In genomic region chr3:126484662-126485061, GRCh38 we compare ENCODE assay signal across 23 cellular contexts. TPM values are rescaled to one million over a fixed set of nuclear protein-coding genes. Genes with fewer than 3 reads are reported as not detected.
DNase-seq lines count a peak whose midpoint lies in the region; ATAC-seq and TF ChIP-seq lines count a peak whose summit lies in the region.
"Had no signal": no experiment of that assay in that cellular context is flagged by ENCODE, and none has a peak within 500 bp of the region (broad histone marks: within the 10 kb centered on the region; RNA-seq: fewer than 3 reads in every experiment).

No MANE protein-coding gene starts in this region.

- peaks cover 18% of the 10 kb centered on the region for H3K4me1 Mint-ChIP-seq in MCF 10A (ENCODE audit: insufficient read depth, unreplicated experiment)
- H3K4me1 Mint-ChIP-seq in glutamatergic neuron (ENCODE audit: low read depth, unreplicated experiment), result peaks cover 33% of the 10 kb centered on the region
- H3K4me1 Mint-ChIP-seq in nephron progenitor cell, result peaks cover 32% of the 10 kb centered on the region

- H3K9me3 Mint-ChIP-seq in MCF 10A (ENCODE audit: unreplicated experiment) (no peaks in the 10 kb centered on the region), glutamatergic neuron (ENCODE audit: unreplicated experiment) (peaks cover 3% of the 10 kb centered on the region), nephron progenitor cell (no peaks in the 10 kb centered on the region)
- H3K9me3 Mint-ChIP-seq: CD4-positive, alpha-beta memory T cell had no signal

- ATAC-seq in omental fat pad (ENCODE audit: low FRiP score), result no peak
- ATAC-seq in GM21381 (IDR thresholded peaks at IDR 0.05; ENCODE audit: unreplicated experiment), result no peak
- no peak for ATAC-seq in GM19023 (IDR thresholded peaks at IDR 0.05; ENCODE audit: unreplicated experiment)
- ATAC-seq: K562 had no signal

- H3K27me3 ChIP-seq in breast epithelium (no peaks in the 10 kb centered on the region), spleen (replicated peaks in 1 of 7) (no peaks in the 10 kb centered on the region)
- H3K27me3 ChIP-seq: SJCRH30 had no signal

- H3K36me3 Mint-ChIP-seq in MCF 10A (ENCODE audit: insufficient read depth, unreplicated experiment), result no peaks in the 10 kb centered on the region
- no peaks in the 10 kb centered on the region for H3K36me3 Mint-ChIP-seq in glutamatergic neuron (ENCODE audit: unreplicated experiment)
- H3K36me3 Mint-ChIP-seq in nephron progenitor cell (ENCODE audit: low read depth), result no peaks in the 10 kb centered on the region
- H3K36me3 Mint-ChIP-seq: CD4-positive, alpha-beta memory T cell had no signal

- POLR2A ChIA-PET in MCF 10A (lab: Yijun Ruan, JAX), result no interaction called here

- H3K27ac ChIP-seq in breast epithelium, result no peak overlapping the region
- H3K27ac ChIP-seq in spleen, result peak overlapping the region in 1 of 8 donors; percentile 33
- H3K27ac ChIP-seq: SJCRH30 had no signal

- H3K9me3 ChIP-seq in breast epithelium (no peaks in the 10 kb centered on the region), spleen (no peaks in the 10 kb centered on the region)
- H3K9me3 ChIP-seq: HAP-1, SJCRH30 had no signal

- no peak for TF ChIP-seq POLR2A in breast epithelium (IDR thresholded peaks at IDR 0.05)
- TF ChIP-seq POLR2A in spleen (IDR thresholded peaks at IDR 0.05), result no peak

- H3K36me3 ChIP-seq in breast epithelium (no peaks in the 10 kb centered on the region), spleen (no peaks in the 10 kb centered on the region)
- H3K36me3 ChIP-seq: HAP-1, SJCRH30 had no signal

- H3K4me3 Mint-ChIP-seq in MCF 10A (ENCODE audit: unreplicated experiment) (no peak overlapping the region), glutamatergic neuron (ENCODE audit: unreplicated experiment) (no peak overlapping the region), nephron progenitor cell (no peak overlapping the region)
- H3K4me3 Mint-ChIP-seq: CD4-positive, alpha-beta memory T cell had no signal

- H3K27me3 Mint-ChIP-seq in MCF 10A (ENCODE audit: insufficient read depth, unreplicated experiment) (no peaks in the 10 kb centered on the region), glutamatergic neuron (ENCODE audit: unreplicated experiment) (peaks cover 6% of the 10 kb centered on the region), nephron progenitor cell (ENCODE audit: low read depth, poor library complexity) (peaks cover 2% of the 10 kb centered on the region)
- H3K27me3 Mint-ChIP-seq: CD4-positive, alpha-beta memory T cell had no signal

- H3K4me1 ChIP-seq in breast epithelium (no peaks in the 10 kb centered on the region), spleen (peaks cover 9 to 67% (median 37%) of the 10 kb centered on the region in 6 donors)

- BruUV-seq in MCF 10A (replicated peaks; lab: Mats Ljungman, UMichigan), result no TSS peak

- no peak for TF ChIP-seq CTCF in MCF 10A (IDR thresholded peaks at IDR 0.05; ENCODE audit: unreplicated experiment)
- TF ChIP-seq CTCF in breast epithelium (IDR thresholded peaks at IDR 0.05), result no peak
- no peak for TF ChIP-seq CTCF in glutamatergic neuron (IDR thresholded peaks at IDR 0.05; ENCODE audit: partially characterized antibody, unreplicated experiment)
- TF ChIP-seq CTCF in nephron progenitor cell (IDR thresholded peaks at IDR 0.05), result no peak
- TF ChIP-seq CTCF in spleen (IDR thresholded peaks at IDR 0.05 in 8 of 11, conservative IDR thresholded peaks at IDR 0.05 in 3 of 11), result no peak
- no peak for TF ChIP-seq CTCF in omental fat pad (IDR thresholded peaks at IDR 0.05)

- CTCF ChIA-PET in MCF 10A (lab: Yijun Ruan, JAX), result interaction anchor here (1.5 to 2.0 kb wide), 2 partner anchors 38 to 267 kb away, joined by 3 to 7 read pairs; no protein-coding TSS in a partner anchor

- WGBS in spleen, 5 donors, result 72 to 95% (median 80%) methylated on average over 3 of the region's 3 CpGs

- DNase-seq in MCF 10A (ENCODE audit: unreplicated experiment), result no peak
- no peak for DNase-seq in breast epithelium (ENCODE audit: low spot score in 2 of 2)
- DNase-seq in glutamatergic neuron, result no peak
- no peak for DNase-seq in nephron progenitor cell
- DNase-seq in spleen, result peak; percentile 67
- no peak for DNase-seq in omental fat pad (ENCODE audit: low spot score)
- DNase-seq: 8988T; Calu3; CD4-positive, alpha-beta memory T cell; NCI-H1436; NCI-H2029; NCI-H2171; NCI-H446 treated with DMSO at 0.1 percent for 48 hours; NK-92 treated with Interleukin-12 subunit alpha and Interleukin-12 subunit beta, amount 100 ng/mL, for 24 hours; OCI-M1; SJCRH30 had no signal

- intact Hi-C loops in MCF 10A (cut with micrococcal nuclease), result no loop called here
- intact Hi-C loops in breast epithelium (cut with DNase I; ENCODE audit: low total_unique reads), result no loop called here
- intact Hi-C loops in spleen (cut with DNase I; ENCODE audit: low total_unique reads), result no loop called here

- H3K27ac Mint-ChIP-seq in MCF 10A (ENCODE audit: low read depth, unreplicated experiment) (peak overlapping the region; percentile 13), glutamatergic neuron (ENCODE audit: unreplicated experiment) (peak overlapping the region; percentile 75), nephron progenitor cell (peak overlapping the region; percentile 49)

- H3K4me3 ChIP-seq in breast epithelium (no peak overlapping the region), spleen (no peak overlapping the region)
- H3K4me3 ChIP-seq: HAP-1, K562, SJCRH30 had no signal

RNA-seq across cellular contexts. Expression of gene ZXDC, which starts 9.0 kb away (rescaled TPM):
- total RNA-seq in MCF 10A (2022) (37.2 and 37.5 TPM in 2 replicates), breast epithelium (10 to 100 TPM; 37.6 to 42.4 (median 39.0) TPM), glutamatergic neuron (ENCODE audit: unreplicated experiment) (39.5 TPM), spleen (10 to 100 TPM; 32.4 to 75.3 (median 50.0) TPM), omental fat pad (10 to 100 TPM; 22.7 to 47.0 (median 27.9) TPM)
- polyA plus RNA-seq in spleen, result 10 to 100 TPM in 2 of 3 donors, 1 to 10 TPM in 1; 7.5 to 14.6 (median 13.2) TPM

RNA-seq across cellular contexts. Expression of gene UROC1, which starts 32.9 kb away (rescaled TPM):
- total RNA-seq in MCF 10A (2022) (not detected in 2 replicates), breast epithelium (not detected), glutamatergic neuron (ENCODE audit: unreplicated experiment) (not detected), spleen (under 1 TPM in 1 of 7 donors, not detected in 6; 0.16 TPM), omental fat pad (not detected)
- polyA plus RNA-seq in spleen, result under 1 TPM; 0.02 to 0.03 (median 0.02) TPM
- total RNA-seq: Calu3; CD4-positive, alpha-beta memory T cell; K562; RPMI7951; SJCRH30 had no signal
- polyA plus RNA-seq: BJ; CD4-positive, alpha-beta memory T cell; K562 had no signal

RNA-seq across cellular contexts. Expression of gene CHST13, which starts 39.3 kb away (rescaled TPM):
- not detected in 2 replicates for total RNA-seq in MCF 10A (2022)
- total RNA-seq in breast epithelium, result under 1 TPM in 2 of 3 donors, not detected in 1; 0.29 to 0.80 TPM
- not detected for total RNA-seq in glutamatergic neuron (ENCODE audit: unreplicated experiment)
- 10 to 100 TPM in 1 of 7 donors, 1 to 10 TPM in 6; 2.4 to 11.2 (median 5.6) TPM for total RNA-seq in spleen
- 1 to 10 TPM in 2 of 3 donors, under 1 TPM in 1; 0.26 to 1.8 (median 1.0) TPM for polyA plus RNA-seq in spleen
- total RNA-seq in omental fat pad, result 1 to 10 TPM in 2 of 4 donors, under 1 TPM in 1, not detected in 1; 0.46 to 2.3 (median 1.7) TPM
- total RNA-seq: HT1080, K562, RPMI7951, SJCRH30 had no signal
- polyA plus RNA-seq: BJ; CD4-positive, alpha-beta memory T cell; K562 had no signal

Comparison
In these comparisons a context has a peak if more than half of its experiments do, and no peak if none do; other contexts are left out.
1. H3K27ac Mint-ChIP-seq: peak in every context shown above with its lines; median percentile 75 in glutamatergic neuron; 49 in nephron progenitor cell; 13 in MCF 10A.